Comparison of ENCODE assay signal across 1 cellular context in the genomic region with DNA sequence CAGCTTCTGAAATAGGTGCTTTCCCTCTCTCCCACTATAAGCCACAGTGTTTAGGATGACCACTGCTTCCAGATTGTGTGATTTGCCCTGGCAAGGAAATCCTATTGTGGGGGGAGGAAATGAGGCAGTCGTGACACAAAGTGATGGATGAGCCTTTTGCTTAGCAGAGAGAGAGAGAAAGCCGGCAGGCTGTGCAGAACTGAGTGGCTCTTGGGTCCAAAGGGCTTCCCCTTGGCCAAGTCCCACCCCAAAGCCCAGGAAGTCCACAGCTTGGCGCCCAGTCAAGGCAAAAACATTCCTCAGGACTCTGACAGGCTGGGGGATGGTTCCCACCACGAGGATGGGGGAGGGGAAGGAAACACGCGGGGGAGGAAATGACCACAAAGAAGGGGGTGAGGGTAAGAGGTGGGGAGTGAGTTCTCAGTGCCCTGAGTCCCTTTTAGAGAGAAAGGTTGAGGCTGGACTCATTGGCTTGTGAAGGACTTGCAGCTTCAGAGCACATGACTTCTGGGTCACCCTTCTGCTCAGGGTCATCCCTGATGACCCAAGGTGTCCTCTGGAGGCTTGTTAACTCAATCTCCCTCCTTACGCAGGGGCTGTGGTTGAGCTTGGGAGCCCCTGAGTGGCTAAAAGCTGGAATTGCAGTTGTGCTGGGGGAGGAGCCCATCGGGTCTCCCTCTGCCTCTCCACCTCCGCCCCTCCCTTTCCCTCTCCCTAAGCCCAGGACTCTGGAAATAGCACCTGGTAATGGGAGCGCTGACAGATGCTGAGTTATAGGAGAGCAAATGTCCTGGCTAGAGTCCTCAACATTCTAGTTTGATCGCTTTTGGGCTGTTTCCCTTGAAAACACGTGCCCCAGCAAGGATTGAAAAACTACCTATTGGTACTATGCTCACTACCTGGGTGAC.
TF ChIP-seq lines count a peak whose summit lies in the region.

No MANE protein-coding gene starts in this region.

TF ChIP-seq in K562, 482 proteins besides CTCF, POLR2A, EP300 and RAD21 (continued from another document and continues in another):
- TF ChIP-seq REST (CRISPR knock-in tag; IDR thresholded peaks at IDR 0.05; ENCODE audit: low read depth) (0 out of 2 replicates have a peak, but pooled peaks have one; percentile 31), PTBP1 (IDR thresholded peaks at IDR 0.05; ENCODE audit: low read depth, low read length) (no peak), MED1 (CRISPR knock-in tag; IDR thresholded peaks at IDR 0.05; ENCODE audit: borderline replicate concordance) (no peak), ZNF212 (CRISPR knock-in tag; IDR thresholded peaks at IDR 0.05) (no peak), CXXC5 (CRISPR knock-in tag; IDR thresholded peaks at IDR 0.05) (peak; percentile 74), MTA2 (IDR thresholded peaks at IDR 0.05; ENCODE audit: low read depth) (0 out of 2 replicates have a peak, but pooled peaks have one; percentile 33), TCF7 (IDR thresholded peaks at IDR 0.05; ENCODE audit: borderline replicate concordance) (no peak), EP400 (IDR thresholded peaks at IDR 0.05) (peak; percentile 94), ZNF175 (CRISPR knock-in tag; IDR thresholded peaks at IDR 0.05; ENCODE audit: low read depth) (no peak), ZBTB2 (IDR thresholded peaks at IDR 0.05) (peak; percentile 77; the same call in 1 of the 2 replicates), GATAD2A (IDR thresholded peaks at IDR 0.05) (no peak; the same call in 1 of the 2 replicates), GATA2 (CRISPR knock-in tag; IDR thresholded peaks at IDR 0.05) (no peak), E2F8 (IDR thresholded peaks at IDR 0.05; ENCODE audit: low read depth, partially characterized antibody) (peak; percentile 61), BACH1 (tag; IDR thresholded peaks at IDR 0.05) (no peak), ZNF551 (CRISPR knock-in tag; IDR thresholded peaks at IDR 0.05) (no peak), U2AF2 (optimal IDR thresholded peaks at IDR 0.05; ENCODE audit: low read depth, low read length) (no peak), ZNF217 (CRISPR knock-in tag; IDR thresholded peaks at IDR 0.05) (no peak), CBX1 (IDR thresholded peaks at IDR 0.05; ENCODE audit: low read depth) (no peak), SIN3A (IDR thresholded peaks at IDR 0.05; ENCODE audit: borderline replicate concordance in 2 of 2, control insufficient read depth in 1 of 2, low read depth in 2 of 2, low read length in 2 of 2) (no peak), ATF7 (IDR thresholded peaks at IDR 0.05) (peak; percentile 76), MYBL2 (IDR thresholded peaks at IDR 0.05; ENCODE audit: low read depth) (no peak), MYBL2 (CRISPR knock-in tag; IDR thresholded peaks at IDR 0.05; ENCODE audit: borderline replicate concordance) (no peak), ZNF347 (CRISPR knock-in tag; IDR thresholded peaks at IDR 0.05; ENCODE audit: low read depth) (no peak), ZFP91 (CRISPR knock-in tag; IDR thresholded peaks at IDR 0.05) (no peak), ILF3 (IDR thresholded peaks at IDR 0.05; ENCODE audit: borderline replicate concordance) (no peak), SMAD3 (CRISPR knock-in tag; conservative IDR thresholded peaks at IDR 0.05) (no peak), NFIX (CRISPR knock-in tag; IDR thresholded peaks at IDR 0.05; ENCODE audit: low read depth) (no peak), ZC3H11A (IDR thresholded peaks at IDR 0.05; ENCODE audit: low read depth, low read length) (no peak), NELFE (IDR thresholded peaks at IDR 0.05; ENCODE audit: insufficient read depth, insufficient read length) (no peak), FOXJ2 (tag; IDR thresholded peaks at IDR 0.05) (no peak), HNRNPK (IDR thresholded peaks at IDR 0.05; ENCODE audit: low read depth, low read length, poor library complexity, severe bottlenecking) (no peak), NFYB (IDR thresholded peaks at IDR 0.05; ENCODE audit: extremely low read depth, insufficient read length) (no peak), ZNF449 (CRISPR knock-in tag; IDR thresholded peaks at IDR 0.05) (no peak), ZNF830 (CRISPR knock-in tag; IDR thresholded peaks at IDR 0.05) (no peak), ZNF431 (CRISPR knock-in tag; IDR thresholded peaks at IDR 0.05) (no peak), ATF4 (CRISPR knock-in tag; IDR thresholded peaks at IDR 0.05) (no peak), ZNF584 (CRISPR knock-in tag; IDR thresholded peaks at IDR 0.05; ENCODE audit: low read depth) (no peak), NBN (IDR thresholded peaks at IDR 0.05; ENCODE audit: low read depth) (peak; percentile 88), POLR3G (IDR thresholded peaks at IDR 0.05; ENCODE audit: extremely low read depth, insufficient read length, insufficient replicate concordance) (no peak), NCOR1 (IDR thresholded peaks at IDR 0.05) (peak; percentile 59), KLF6 (CRISPR knock-in tag; IDR thresholded peaks at IDR 0.05; ENCODE audit: borderline replicate concordance) (no peak), ZNF12 (CRISPR knock-in tag; IDR thresholded peaks at IDR 0.05) (no peak), ZNF507 (tag; conservative IDR thresholded peaks at IDR 0.05) (no peak), POLR2AphosphoS5 (IDR thresholded peaks at IDR 0.05; ENCODE audit: control insufficient read depth, insufficient read depth, low read depth, low read length) (no peak), ZNF165 (CRISPR knock-in tag; IDR thresholded peaks at IDR 0.05; ENCODE audit: borderline replicate concordance) (no peak), ZNF511 (CRISPR knock-in tag; IDR thresholded peaks at IDR 0.05) (no peak), CBX5 (IDR thresholded peaks at IDR 0.05; ENCODE audit: borderline replicate concordance, low read depth) (no peak), FOXK2 (conservative IDR thresholded peaks at IDR 0.05 in 1 of 2, IDR thresholded peaks at IDR 0.05 in 1 of 2; ENCODE audit: low read depth in 2 of 2) (peak; percentile 52 to 72), FOS (IDR thresholded peaks at IDR 0.05; ENCODE audit: extremely low read depth, insufficient read length) (no peak), ZBED1 (IDR thresholded peaks at IDR 0.05) (no peak), ZNF232 (CRISPR knock-in tag; IDR thresholded peaks at IDR 0.05) (no peak)
- TF ChIP-seq, protein P1, sequence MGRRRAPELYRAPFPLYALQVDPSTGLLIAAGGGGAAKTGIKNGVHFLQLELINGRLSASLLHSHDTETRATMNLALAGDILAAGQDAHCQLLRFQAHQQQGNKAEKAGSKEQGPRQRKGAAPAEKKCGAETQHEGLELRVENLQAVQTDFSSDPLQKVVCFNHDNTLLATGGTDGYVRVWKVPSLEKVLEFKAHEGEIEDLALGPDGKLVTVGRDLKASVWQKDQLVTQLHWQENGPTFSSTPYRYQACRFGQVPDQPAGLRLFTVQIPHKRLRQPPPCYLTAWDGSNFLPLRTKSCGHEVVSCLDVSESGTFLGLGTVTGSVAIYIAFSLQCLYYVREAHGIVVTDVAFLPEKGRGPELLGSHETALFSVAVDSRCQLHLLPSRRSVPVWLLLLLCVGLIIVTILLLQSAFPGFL (CRISPR knock-in tag; IDR thresholded peaks at IDR 0.05) = no peak
- TF ChIP-seq, protein P2, sequence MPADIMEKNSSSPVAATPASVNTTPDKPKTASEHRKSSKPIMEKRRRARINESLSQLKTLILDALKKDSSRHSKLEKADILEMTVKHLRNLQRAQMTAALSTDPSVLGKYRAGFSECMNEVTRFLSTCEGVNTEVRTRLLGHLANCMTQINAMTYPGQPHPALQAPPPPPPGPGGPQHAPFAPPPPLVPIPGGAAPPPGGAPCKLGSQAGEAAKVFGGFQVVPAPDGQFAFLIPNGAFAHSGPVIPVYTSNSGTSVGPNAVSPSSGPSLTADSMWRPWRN (IDR thresholded peaks at IDR 0.05; ENCODE audit: low read depth) = no peak
